8 cellular contexts compared by ENCODE assay signal in genomic region chr6:116008470-116009229, GRCh38. TPM values are rescaled to one million over a fixed set of nuclear protein-coding genes. Genes with fewer than 3 reads are reported as not detected.
DNase-seq lines count a peak whose midpoint lies in the region; ATAC-seq and TF ChIP-seq lines count a peak whose summit lies in the region.

No MANE protein-coding gene starts in this region.

- peaks cover 0 to 5% of the 10 kb centered on the region in 2 donors for H3K4me1 ChIP-seq in adrenal gland (replicated peaks in 1 of 2)
- no peaks in the 10 kb centered on the region for H3K4me1 ChIP-seq in effector memory CD4-positive, alpha-beta T cell (ENCODE audit: control insufficient read depth, insufficient read depth, low read length, poor library complexity, severe bottlenecking)

- no peak overlapping the region for H3K4me3 ChIP-seq in adrenal gland
- no peak overlapping the region for H3K4me3 ChIP-seq in effector memory CD4-positive, alpha-beta T cell (ENCODE audit: insufficient read depth, low read depth, low read length, poor library complexity, severe bottlenecking)

- H3K27me3 ChIP-seq in adrenal gland = no peaks in the 10 kb centered on the region
- H3K27me3 ChIP-seq in effector memory CD4-positive, alpha-beta T cell (replicated peaks; ENCODE audit: control insufficient read depth, insufficient read depth, low read length, poor library complexity, severe bottlenecking) = no peaks in the 10 kb centered on the region

- TF ChIP-seq CTCF in adrenal gland (IDR thresholded peaks at IDR 0.05) = no peak

- peak; percentile 43 for DNase-seq in SIG-M5 treated with dmso at 0.1 percent for 504 hours (lab: John Stamatoyannopoulos, UW; ENCODE audit: unreplicated experiment)
- no peak for DNase-seq in SIG-M5 (lab: John Stamatoyannopoulos, UW)
- peak; percentile 36 to 67 (median 54) for DNase-seq in adrenal gland
- DNase-seq in left kidney (ENCODE audit: low read depth, low spot score) = peak; percentile 60
- DNase-seq in NCI-H2171 treated with DMSO at 0.1 percent for 48 hours (lab: John Stamatoyannopoulos, UW) = no peak
- no peak for DNase-seq in effector memory CD4-positive, alpha-beta T cell
- DNase-seq in NCI-H2196 (lab: John Stamatoyannopoulos, UW; ENCODE audit: unreplicated experiment) = no peak

- no peaks in the 10 kb centered on the region for H3K9me3 ChIP-seq in adrenal gland (replicated peaks in 1 of 3)
- no peaks in the 10 kb centered on the region for H3K9me3 ChIP-seq in effector memory CD4-positive, alpha-beta T cell (ENCODE audit: control insufficient read depth, low read length)

- ATAC-seq in HG03280 (IDR thresholded peaks at IDR 0.05; ENCODE audit: unreplicated experiment) = peak; percentile 60

- no peaks in the 10 kb centered on the region for H3K36me3 ChIP-seq in adrenal gland (replicated peaks in 1 of 2)
- no peaks in the 10 kb centered on the region for H3K36me3 ChIP-seq in effector memory CD4-positive, alpha-beta T cell (ENCODE audit: control insufficient read depth, insufficient read depth, low read length)

- no peak for TF ChIP-seq POLR2A in adrenal gland (IDR thresholded peaks at IDR 0.05)

- peak overlapping the region in 3 of 5 donors; percentile 23 to 41 (median 34) for H3K27ac ChIP-seq in adrenal gland
- no peak overlapping the region for H3K27ac ChIP-seq in effector memory CD4-positive, alpha-beta T cell (ENCODE audit: insufficient read depth, low read length, poor library complexity, severe bottlenecking)

- intact Hi-C loops in adrenal gland (cut with DNase I) = no loop called here

- 25 to 37% (median 30%) methylated on average over 6 of the region's 6 CpGs for WGBS in adrenal gland, 4 donors

RNA-seq across cellular contexts. Expression of gene FRK, which starts 52.0 kb away (rescaled TPM):
- 1 to 10 TPM; 1.7 to 4.1 (median 2.9) TPM for total RNA-seq in adrenal gland
- polyA plus RNA-seq in adrenal gland = 1 to 10 TPM in 1 of 3 donors, under 1 TPM in 2; 0.30 to 1.9 (median 0.40) TPM

Comparison
In these comparisons a context has a peak if more than half of its experiments do, and no peak if none do; other contexts are left out.
1. DNase-seq: peak in SIG-M5 treated with dmso at 0.1 percent for 504 hours (single experiment), adrenal gland (7 of 7) and left kidney (single experiment); none in SIG-M5 (single experiment), NCI-H2171 treated with DMSO at 0.1 percent for 48 hours (single experiment), effector memory CD4-positive, alpha-beta T cell (0 of 3) and NCI-H2196 (single experiment).